In genomic region chr1:6145864-6146410, GRCh38 we compare ENCODE assay signal across 20 cellular contexts. TPM values are rescaled to one million over a fixed set of nuclear protein-coding genes. Genes with fewer than 3 reads are reported as not detected.
A peak's percentile ranks its signal among the peaks of the same experiment; 100 is the strongest.
DNase-seq lines count a peak whose midpoint lies in the region; ATAC-seq, FAIRE-seq and TF ChIP-seq lines count a peak whose summit lies in the region.
"Had no signal": no experiment of that assay in that cellular context is flagged by ENCODE, and none has a peak within 500 bp of the region (broad histone marks: within the 10 kb centered on the region; RNA-seq: fewer than 3 reads in every experiment).

No MANE protein-coding gene starts in this region.

- H3K14ac ChIP-seq in neuronal stem cell (ENCODE audit: low read length): peak overlapping the region; percentile 49

- no peak for TF ChIP-seq CTCF in K562 (IDR thresholded peaks at IDR 0.05 in 2 of 3, conservative IDR thresholded peaks at IDR 0.05 in 1 of 3; ENCODE audit: insufficient read depth in 2 of 3, low read depth in 1 of 3, low read length in 3 of 3)
- no peak for TF ChIP-seq CTCF in epithelial cell of esophagus (IDR thresholded peaks at IDR 0.05; ENCODE audit: insufficient read depth, low read depth, low read length, missing control alignments)

- H3K79me1 ChIP-seq in neuronal stem cell (ENCODE audit: low read depth, low read length): no peaks in the 10 kb centered on the region

- in situ Hi-C loops in K562 (cut with MboI): no loop called here

- no peak overlapping the region for H3K4me2 ChIP-seq in K562 (ENCODE audit: insufficient read depth, low read length)
- H3K4me2 ChIP-seq in neuronal stem cell (ENCODE audit: insufficient read depth, low read length, poor library complexity, severe bottlenecking): no peak overlapping the region

- no peaks in the 10 kb centered on the region for H3K9me3 ChIP-seq in K562 (replicated peaks; ENCODE audit: control insufficient read depth, insufficient read depth, low read depth, low read length)
- no peaks in the 10 kb centered on the region for H3K9me3 ChIP-seq in neuronal stem cell (replicated peaks in 1 of 2; ENCODE audit: control insufficient read depth in 2 of 2, insufficient read depth in 1 of 2, low read depth in 1 of 2, low read length in 2 of 2)
- H3K9me3 ChIP-seq: HAP-1 had no signal

- peaks cover 5% of the 10 kb centered on the region for H3K9me1 ChIP-seq in K562 (ENCODE audit: control insufficient read depth, insufficient read depth, low read length)

- H2AK5ac ChIP-seq in neuronal stem cell (ENCODE audit: low read depth, low read length): no peak overlapping the region

- H3K4me1 ChIP-seq in K562 (replicated peaks in 1 of 2; ENCODE audit: control insufficient read depth in 2 of 2, insufficient read depth in 2 of 2, low read length in 2 of 2) (peaks cover 7 to 31% of the 10 kb centered on the region in 2 experiments; a peak in 3 of 5 replicates), neuronal stem cell (ENCODE audit: control insufficient read depth in 2 of 2, insufficient read depth in 1 of 2, low read depth in 1 of 2, low read length in 2 of 2) (peaks cover 3 to 9% of the 10 kb centered on the region in 2 donors)

- peaks cover 47 to 75% of the 10 kb centered on the region in 2 experiments; a peak in 4 of 5 replicates for H3K27me3 ChIP-seq in K562 (ENCODE audit: control insufficient read depth in 2 of 2, insufficient read depth in 2 of 2, low read length in 2 of 2)
- H3K27me3 ChIP-seq in neuronal stem cell (ENCODE audit: control insufficient read depth in 3 of 3, insufficient read depth in 3 of 3, low read depth in 1 of 3, low read length in 3 of 3): peaks cover 0 to 73% (median 20%) of the 10 kb centered on the region in 3 experiments

- BruUV-seq in K562 (replicated peaks; lab: Mats Ljungman, UMichigan): no TSS peak

- no peak overlapping the region for H2BK12ac ChIP-seq in neuronal stem cell (ENCODE audit: low read length)

- H3K9ac ChIP-seq in K562 (ENCODE audit: insufficient read depth in 1 of 2, low read depth in 2 of 2, low read length in 2 of 2) (no peak overlapping the region), neuronal stem cell (ENCODE audit: low read depth, low read length, poor library complexity) (peak overlapping the region; percentile 9)

- H3K36me3 ChIP-seq in K562 (ENCODE audit: control insufficient read depth, insufficient read depth, low read length) (no peaks in the 10 kb centered on the region), neuronal stem cell (replicated peaks in 1 of 2; ENCODE audit: control insufficient read depth in 2 of 2, insufficient read depth in 2 of 2, low read length in 2 of 2) (no peaks in the 10 kb centered on the region)
- H3K36me3 ChIP-seq: HAP-1 had no signal

- no peak for TF ChIP-seq EP300 in K562 (IDR thresholded peaks at IDR 0.05; ENCODE audit: low read length)

- no peaks in the 10 kb centered on the region for H3K79me2 ChIP-seq in K562 (ENCODE audit: control insufficient read depth, insufficient read depth, low read length)

- TF ChIP-seq RAD21 in K562 (CRISPR knock-in tag; conservative IDR thresholded peaks at IDR 0.05 in 1 of 2, IDR thresholded peaks at IDR 0.05 in 1 of 2): no peak

- intact Hi-C loops in K562 (cut with micrococcal nuclease): no loop called here

- H3K18ac ChIP-seq in neuronal stem cell (ENCODE audit: low read length): no peak overlapping the region

- no peak for ATAC-seq in K562
- ATAC-seq: GM12878 had no signal

- no peak overlapping the region for H2BK120ac ChIP-seq in neuronal stem cell (ENCODE audit: low read depth, low read length)

- CTCF ChIA-PET in K562 (lab: Yijun Ruan, JAX; ENCODE audit: low intra/inter-chr PET ratio): no interaction called here

- no peak for FAIRE-seq in K562 (lab: Jason Lieb, UNC)
- FAIRE-seq: A204.1, GM12878 had no signal

- H2BK15ac ChIP-seq in neuronal stem cell (ENCODE audit: low read length): no peak overlapping the region

- H3K4me3 ChIP-seq in K562: no peak overlapping the region
- no peak overlapping the region for H3K4me3 ChIP-seq in epithelial cell of esophagus (ENCODE audit: low read length)
- H3K4me3 ChIP-seq in neuronal stem cell (ENCODE audit: low read length in 2 of 2): no peak overlapping the region
- H3K4me3 ChIP-seq: GM12878, HAP-1 had no signal

- no peak overlapping the region for H4K91ac ChIP-seq in neuronal stem cell (ENCODE audit: low read depth, low read length, poor library complexity)

- peaks cover 50% of the 10 kb centered on the region for H4K20me1 ChIP-seq in K562 (replicated peaks; ENCODE audit: control insufficient read depth, insufficient read depth, low read length)

- no peak overlapping the region for H2BK5ac ChIP-seq in neuronal stem cell (ENCODE audit: low read length)

- peak; percentile 32 for DNase-seq in RPMI8226
- DNase-seq in K562 (ENCODE audit: extremely low read depth in 1 of 4, low spot score in 3 of 4): no peak
- peak; percentile 37 for DNase-seq in epithelial cell of esophagus (ENCODE audit: low read depth)
- DNase-seq in neuronal stem cell (ENCODE audit: low spot score): no peak
- no peak for DNase-seq in glomerular visceral epithelial cell (ENCODE audit: extremely low spot score)
- no peak for DNase-seq in NCI-H2107 treated with DMSO at 0.1 percent for 48 hours (lab: John Stamatoyannopoulos, UW; ENCODE audit: unreplicated experiment)
- DNase-seq in NOMO-1 treated with dmso at 0.1 percent for 144 hours (lab: John Stamatoyannopoulos, UW; ENCODE audit: unreplicated experiment): no peak
- DNase-seq in Kasumi-1 (lab: John Stamatoyannopoulos, UW): no peak
- DNase-seq: ACHN; AML-193; CD4-positive, alpha-beta T cell; DMS153; DMS79 treated with DMSO at 0.1 percent for 48 hours; EL had no signal

- H2AFZ ChIP-seq in K562 (ENCODE audit: low read depth, low read length) (no peak overlapping the region), neuronal stem cell (ENCODE audit: low read length) (no peak overlapping the region)

- WGBS in K562 (ENCODE audit: insufficient coverage, low coverage, missing lambda C conversion rate): 2% methylated on average over 24 of the region's 24 CpGs
- no CpG with 5 or more reads among the region's 24 CpGs for WGBS in neuronal stem cell (ENCODE audit: extremely low coverage in 2 of 2, insufficient read length in 2 of 2, insufficient replicate concordance in 1 of 2), 2 donors

- POLR2A ChIA-PET in K562 (lab: Yijun Ruan, JAX): interaction anchor here (1.3 kb wide), 2 partner anchors 13 to 20 kb away, joined by 3 read pairs; no protein-coding TSS in a partner anchor

- no peak overlapping the region for H4K8ac ChIP-seq in neuronal stem cell (ENCODE audit: low read depth, low read length)

- H3K27ac ChIP-seq in K562 (ENCODE audit: extremely low read depth, low read depth, low read length) (no peak overlapping the region), neuronal stem cell (replicated peaks; ENCODE audit: low read length) (no peak overlapping the region)
- H3K27ac ChIP-seq: C4-2B, HL-60 had no signal

- H3K4ac ChIP-seq in neuronal stem cell (ENCODE audit: low read length): no peak overlapping the region

- no peak for TF ChIP-seq POLR2A in K562 (conservative IDR thresholded peaks at IDR 0.05)

- H3K23ac ChIP-seq in neuronal stem cell (ENCODE audit: low read depth, low read length, poor library complexity): no peak overlapping the region

RNA-seq across cellular contexts. Expression of gene CHD5, which starts 34.2 kb away (rescaled TPM):
- total RNA-seq in K562 (2011; cell fraction: chromatin; rRNA removed; ENCODE audit: low replicate concordance): 0.56 and 1.7 TPM in 2 replicates
- 0.53 and 0.67 TPM in 2 replicates for total RNA-seq in K562 (2011; cell fraction: nucleolus; rRNA removed)
- 0.23 and 0.37 TPM in 2 replicates for total RNA-seq in K562 (2011; cell fraction: nucleoplasm; rRNA removed)
- total RNA-seq in K562 (2014; rRNA removed) (0.18 and 0.49 TPM in 2 replicates), K562 (2014; rRNA removed; fragmentation: Illumina TruSeq; extraction: Trizol) (0.04 and 0.06 TPM in 2 replicates), K562 (2015; rRNA removed; fragmentation: Illumina TruSeq; extraction: Trizol) (0.04 and 0.07 TPM in 2 replicates), K562 (2021) (0.09 and 0.16 TPM in 2 replicates)
- polyA plus RNA-seq in K562 (2011; rRNA removed) (0.11 and 0.16 TPM in 2 replicates), K562 (2014; fragmentation: Illumina TruSeq; extraction: Trizol) (0.03 and 0.39 TPM in 2 replicates), K562 (2014; fragmentation: Nextera tagmentation; extraction: Ambion mirVana) (not detected), K562 (2014; rRNA removed) (0.51 and 0.52 TPM in 2 replicates)
- 0.07 and 0.16 TPM in 2 replicates for polyA plus RNA-seq in K562 (2011; cell fraction: cytosol; rRNA removed)
- polyA plus RNA-seq in K562 (2011; cell fraction: nucleus; rRNA removed): 0.75 and 1.2 TPM in 2 replicates
- 0.09 and 0.18 TPM in 2 replicates for polyA plus RNA-seq in K562 (2012)
- polyA minus RNA-seq in K562 (2011; rRNA and poly(A)+ RNA removed): 0.11 and 0.15 TPM in 2 replicates
- polyA minus RNA-seq in K562 (2011; cell fraction: cytosol; rRNA and poly(A)+ RNA removed): not detected in 2 replicates
- polyA minus RNA-seq in K562 (2011; cell fraction: nucleus; rRNA and poly(A)+ RNA removed): 0.67 TPM in 2 replicates
- 0.14 TPM for polyA plus RNA-seq in neuronal stem cell (2013, experiment 1 of 2)
- 0.22 TPM for polyA plus RNA-seq in neuronal stem cell (2013, experiment 2 of 2)
- total RNA-seq: HT1080 had no signal

RNA-seq across cellular contexts. Expression of gene RPL22, which starts 53.5 kb away (rescaled TPM):
- total RNA-seq in K562 (2011; cell fraction: chromatin; rRNA removed; ENCODE audit: low replicate concordance): 123 and 176 TPM in 2 replicates
- 90.0 and 92.7 TPM in 2 replicates for total RNA-seq in K562 (2011; cell fraction: nucleolus; rRNA removed)
- 151 and 187 TPM in 2 replicates for total RNA-seq in K562 (2011; cell fraction: nucleoplasm; rRNA removed)
- total RNA-seq in K562 (2014; rRNA removed): 344 and 467 TPM in 2 replicates
- total RNA-seq in K562 (2014; rRNA removed; fragmentation: Illumina TruSeq; extraction: Trizol): 1,165 and 1,306 TPM in 2 replicates
- 548 and 579 TPM in 2 replicates for total RNA-seq in K562 (2015; rRNA removed; fragmentation: Illumina TruSeq; extraction: Trizol)
- 578 and 629 TPM in 2 replicates for total RNA-seq in K562 (2021)
- polyA plus RNA-seq in K562 (2011; rRNA removed): 446 and 607 TPM in 2 replicates
- 48.5 and 166 TPM in 2 replicates for polyA plus RNA-seq in K562 (2011; cell fraction: cytosol; rRNA removed)
- polyA plus RNA-seq in K562 (2011; cell fraction: nucleus; rRNA removed): 62.0 and 114 TPM in 2 replicates
- polyA plus RNA-seq in K562 (2012): 1,489 and 2,642 TPM in 2 replicates
- 658 and 673 TPM in 2 replicates for polyA plus RNA-seq in K562 (2014; fragmentation: Illumina TruSeq; extraction: Trizol)
- 100 to 1,000 TPM; 581 to 618 TPM for polyA plus RNA-seq in K562 (2014; fragmentation: Nextera tagmentation; extraction: Ambion mirVana)
- polyA plus RNA-seq in K562 (2014; rRNA removed): 542 and 593 TPM in 2 replicates
- polyA minus RNA-seq in K562 (2011; rRNA and poly(A)+ RNA removed): 169 and 228 TPM in 2 replicates
- polyA minus RNA-seq in K562 (2011; cell fraction: cytosol; rRNA and poly(A)+ RNA removed): 72.4 and 86.6 TPM in 2 replicates
- polyA minus RNA-seq in K562 (2011; cell fraction: nucleus; rRNA and poly(A)+ RNA removed): 44.0 and 81.2 TPM in 2 replicates
- polyA plus RNA-seq in neuronal stem cell (2013, experiment 1 of 2): 1,500 TPM
- 1,497 TPM for polyA plus RNA-seq in neuronal stem cell (2013, experiment 2 of 2)

RNA-seq across cellular contexts. Expression of gene RNF207, which starts 60.0 kb away (rescaled TPM):
- 82.0 and 222 TPM in 2 replicates for total RNA-seq in K562 (2011; cell fraction: chromatin; rRNA removed; ENCODE audit: low replicate concordance)
- total RNA-seq in K562 (2011; cell fraction: nucleolus; rRNA removed): 147 and 149 TPM in 2 replicates
- total RNA-seq in K562 (2011; cell fraction: nucleoplasm; rRNA removed): 90.3 and 94.3 TPM in 2 replicates
- total RNA-seq in K562 (2014; rRNA removed): 16.8 and 17.8 TPM in 2 replicates
- total RNA-seq in K562 (2014; rRNA removed; fragmentation: Illumina TruSeq; extraction: Trizol): 5.3 and 7.0 TPM in 2 replicates
- total RNA-seq in K562 (2015; rRNA removed; fragmentation: Illumina TruSeq; extraction: Trizol): 10.9 and 12.9 TPM in 2 replicates
- 21.7 and 26.6 TPM in 2 replicates for total RNA-seq in K562 (2021)
- polyA plus RNA-seq in K562 (2011; rRNA removed): 10.8 and 17.6 TPM in 2 replicates
- 7.7 and 14.1 TPM in 2 replicates for polyA plus RNA-seq in K562 (2011; cell fraction: cytosol; rRNA removed)
- polyA plus RNA-seq in K562 (2011; cell fraction: nucleus; rRNA removed): 96.4 and 160 TPM in 2 replicates
- 12.5 and 17.6 TPM in 2 replicates for polyA plus RNA-seq in K562 (2012)
- 13.4 and 14.7 TPM in 2 replicates for polyA plus RNA-seq in K562 (2014; fragmentation: Illumina TruSeq; extraction: Trizol)
- polyA plus RNA-seq in K562 (2014; fragmentation: Nextera tagmentation; extraction: Ambion mirVana): 1 to 10 TPM; 2.7 to 4.3 TPM
- polyA plus RNA-seq in K562 (2014; rRNA removed): 30.6 and 37.1 TPM in 2 replicates
- 4.7 and 5.8 TPM in 2 replicates for polyA minus RNA-seq in K562 (2011; rRNA and poly(A)+ RNA removed)
- polyA minus RNA-seq in K562 (2011; cell fraction: cytosol; rRNA and poly(A)+ RNA removed): 9.4 and 12.2 TPM in 2 replicates
- 44.0 and 47.4 TPM in 2 replicates for polyA minus RNA-seq in K562 (2011; cell fraction: nucleus; rRNA and poly(A)+ RNA removed)
- 0.68 TPM for polyA plus RNA-seq in neuronal stem cell (2013, experiment 1 of 2)
- 0.66 TPM for polyA plus RNA-seq in neuronal stem cell (2013, experiment 2 of 2)

Comparison
In these comparisons a context has a peak if more than half of its experiments do, and no peak if none do; other contexts are left out.
1. DNase-seq: peak in RPMI8226 (single experiment) and epithelial cell of esophagus (single experiment); none in K562 (0 of 4), neuronal stem cell (single experiment), glomerular visceral epithelial cell (single experiment), NCI-H2107 treated with DMSO at 0.1 percent for 48 hours (single experiment), NOMO-1 treated with dmso at 0.1 percent for 144 hours (single experiment) and Kasumi-1 (0 of 2).